10 cellular contexts compared by ENCODE assay signal in the genomic region with DNA sequence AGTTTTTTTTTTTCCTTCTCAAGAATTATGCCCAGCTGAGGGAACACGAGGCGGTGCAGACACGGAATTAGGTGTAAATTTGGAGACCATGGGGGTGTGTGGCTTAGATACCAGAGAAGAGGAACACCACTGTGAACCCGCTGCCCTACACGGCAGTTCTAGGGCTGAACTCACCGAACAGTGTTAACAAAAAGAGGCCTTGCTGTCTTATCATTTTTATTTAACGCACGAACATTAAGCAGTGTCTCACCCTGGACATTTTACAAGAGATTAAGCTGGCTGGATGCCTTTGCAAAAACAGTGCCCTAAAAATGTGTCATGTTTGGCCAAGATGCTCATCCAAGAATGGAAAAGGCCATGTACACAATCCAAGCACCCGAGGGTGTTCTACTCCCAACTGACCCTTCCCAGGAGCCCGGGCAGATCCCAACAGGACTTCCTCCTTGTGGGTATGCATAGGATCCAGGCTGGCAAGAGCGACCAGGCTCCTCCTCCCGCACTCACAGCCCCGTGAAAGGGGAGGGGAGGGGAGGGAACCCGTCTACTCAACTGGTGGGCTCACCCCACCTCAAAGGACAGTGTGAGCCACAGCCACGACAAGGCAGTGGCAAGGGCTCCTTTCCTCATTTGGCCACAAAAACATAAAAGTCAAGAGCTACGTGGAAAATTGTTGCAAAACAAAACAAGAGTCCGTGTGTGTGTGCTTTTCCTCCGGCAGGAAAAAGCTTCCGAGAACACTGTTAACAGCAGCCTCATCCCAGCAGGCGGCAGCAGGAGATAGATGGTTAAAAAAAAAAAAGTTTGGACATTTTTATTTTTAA. TPM values are rescaled to one million over a fixed set of nuclear protein-coding genes. Genes with fewer than 3 reads are reported as not detected.
DNase-seq lines count a peak whose midpoint lies in the region; ATAC-seq and TF ChIP-seq lines count a peak whose summit lies in the region.
"Had no signal": no experiment of that assay in that cellular context is flagged by ENCODE, and none has a peak within 500 bp of the region (broad histone marks: within the 10 kb centered on the region; RNA-seq: fewer than 3 reads in every experiment).

No MANE protein-coding gene starts in this region.

- WGBS in stomach, 5 donors: 48 to 64% (median 56%) methylated on average over 19 to 20 of the region's 20 CpGs

- H3K4me3 ChIP-seq in brain microvascular endothelial cell (ENCODE audit: low read depth, low read length) (peak overlapping the region; percentile 42), kidney epithelial cell (ENCODE audit: low read depth, low read length) (peak overlapping the region; percentile 19), stomach (peak overlapping the region; percentile 9 to 34 (median 24))
- H3K4me3 ChIP-seq: K562 had no signal

- TF ChIP-seq EP300 in stomach (IDR thresholded peaks at IDR 0.05): no peak

- no peaks in the 10 kb centered on the region for H3K36me3 Mint-ChIP-seq in HFFc6 (ENCODE audit: low read depth)
- H3K36me3 Mint-ChIP-seq in T-helper 2 cell treated with Interferon-gamma antibody and Interleukin-4, amounts not matched to agents 5 μg/mL and 100 μg/mL, for 36 hours (ENCODE audit: low read depth): no peaks in the 10 kb centered on the region

- peak; percentile 45 for DNase-seq in HFFc6
- no peak for DNase-seq in brain microvascular endothelial cell
- DNase-seq in kidney epithelial cell (ENCODE audit: low read depth): no peak
- no peak for DNase-seq in stomach
- DNase-seq in T-helper 2 cell treated with Interferon-gamma antibody and Interleukin-4, amounts not matched to agents 5 μg/mL and 100 μg/mL, for 36 hours (ENCODE audit: low spot score): no peak
- no peak for DNase-seq in activated CD8-positive, alpha-beta memory T cell treated with anti-CD3 and anti-CD28 coated beads, Interleukin-2, amount 50 U/mL, for 4 hours
- DNase-seq: activated CD4-positive, alpha-beta T cell treated with anti-CD3 and anti-CD28 coated beads, Interleukin-2, amount 10 ng/mL, durations not matched to agents 7 days and 5 days had no signal

- no peaks in the 10 kb centered on the region for H3K27me3 Mint-ChIP-seq in HFFc6 (ENCODE audit: insufficient read depth)
- H3K27me3 Mint-ChIP-seq in T-helper 2 cell treated with Interferon-gamma antibody and Interleukin-4, amounts not matched to agents 5 μg/mL and 100 μg/mL, for 36 hours (ENCODE audit: low read depth): peaks cover 2% of the 10 kb centered on the region

- in situ Hi-C loops in brain microvascular endothelial cell (cut with HindIII; ENCODE audit: low pct_ligation_motif_present, low sequenced_read_pairs): no loop called here

- no peak for ATAC-seq in HG03045 (IDR thresholded peaks at IDR 0.05; ENCODE audit: unreplicated experiment)
- ATAC-seq in HG03135 (IDR thresholded peaks at IDR 0.05; ENCODE audit: unreplicated experiment): no peak

- H3K4me1 ChIP-seq in stomach: peaks cover 0 to 41% (median 24%) of the 10 kb centered on the region in 4 donors

- TF ChIP-seq POLR2A in stomach (IDR thresholded peaks at IDR 0.05): no peak

- H3K27ac ChIP-seq in brain microvascular endothelial cell (peak overlapping the region; percentile 80), stomach (peak overlapping the region in 4 of 5 donors; percentile 29 to 78 (median 69))

- H3K27ac Mint-ChIP-seq in HFFc6: peak overlapping the region; percentile 96
- H3K27ac Mint-ChIP-seq in T-helper 2 cell treated with Interferon-gamma antibody and Interleukin-4, amounts not matched to agents 5 μg/mL and 100 μg/mL, for 36 hours: no peak overlapping the region

- peaks cover 33% of the 10 kb centered on the region for H3K4me1 Mint-ChIP-seq in HFFc6 (ENCODE audit: low read depth)
- peaks cover 22% of the 10 kb centered on the region for H3K4me1 Mint-ChIP-seq in T-helper 2 cell treated with Interferon-gamma antibody and Interleukin-4, amounts not matched to agents 5 μg/mL and 100 μg/mL, for 36 hours (ENCODE audit: low read depth)

- no peaks in the 10 kb centered on the region for H3K36me3 ChIP-seq in brain microvascular endothelial cell (replicated peaks)
- H3K36me3 ChIP-seq in kidney epithelial cell (ENCODE audit: control insufficient read depth, insufficient read depth, low read length): no peaks in the 10 kb centered on the region
- H3K36me3 ChIP-seq in stomach: no peaks in the 10 kb centered on the region

- TF ChIP-seq CTCF in HFFc6 (IDR thresholded peaks at IDR 0.05) (peak; percentile 77), brain microvascular endothelial cell (IDR thresholded peaks at IDR 0.05; ENCODE audit: low read depth, low read length, missing control alignments) (peak; percentile 71), kidney epithelial cell (IDR thresholded peaks at IDR 0.05; ENCODE audit: insufficient read depth, low read length, poor library complexity, severe bottlenecking) (peak; percentile 20), stomach (IDR thresholded peaks at IDR 0.05) (no peak)

- intact Hi-C loops in stomach (cut with DNase I; ENCODE audit: low total_unique reads): no loop called here

- no peaks in the 10 kb centered on the region for H3K9me3 Mint-ChIP-seq in HFFc6
- no peaks in the 10 kb centered on the region for H3K9me3 Mint-ChIP-seq in T-helper 2 cell treated with Interferon-gamma antibody and Interleukin-4, amounts not matched to agents 5 μg/mL and 100 μg/mL, for 36 hours
- H3K9me3 Mint-ChIP-seq: activated CD4-positive, alpha-beta T cell treated with anti-CD3 and anti-CD28 coated beads, Interleukin-2, amount 10 ng/mL, durations not matched to agents 7 days and 5 days had no signal

- H3K4me3 Mint-ChIP-seq in HFFc6: peak overlapping the region; percentile 86
- no peak overlapping the region for H3K4me3 Mint-ChIP-seq in T-helper 2 cell treated with Interferon-gamma antibody and Interleukin-4, amounts not matched to agents 5 μg/mL and 100 μg/mL, for 36 hours
- H3K4me3 Mint-ChIP-seq: activated CD4-positive, alpha-beta T cell treated with anti-CD3 and anti-CD28 coated beads, Interleukin-2, amount 10 ng/mL, durations not matched to agents 7 days and 5 days had no signal

- H3K9me3 ChIP-seq in stomach: no peaks in the 10 kb centered on the region

- no peaks in the 10 kb centered on the region for H3K27me3 ChIP-seq in brain microvascular endothelial cell (replicated peaks)
- H3K27me3 ChIP-seq in kidney epithelial cell (ENCODE audit: control insufficient read depth, insufficient read depth, low read length): no peaks in the 10 kb centered on the region
- no peaks in the 10 kb centered on the region for H3K27me3 ChIP-seq in stomach

RNA-seq across cellular contexts. Expression of gene C2CD2, which starts 20.3 kb away (rescaled TPM):
- total RNA-seq in HFFc6 (2021; fragmentation: NEBNext Ultra II Directional; extraction: Animal tissue kit (Norgen Biotek cat#: 25700)): 10 to 100 TPM; 14.4 to 19.9 (median 17.2) TPM
- 15.8 and 20.8 TPM in 2 replicates for total RNA-seq in kidney epithelial cell
- 10 to 100 TPM; 13.4 to 31.9 (median 18.7) TPM for total RNA-seq in stomach
- polyA plus RNA-seq in stomach: 1 to 10 TPM; 4.6 to 9.5 (median 6.1) TPM

RNA-seq across cellular contexts. Expression of gene PRDM15, which starts 54.3 kb away (rescaled TPM):
- total RNA-seq in HFFc6 (2021; fragmentation: NEBNext Ultra II Directional; extraction: Animal tissue kit (Norgen Biotek cat#: 25700)): 1 to 10 TPM; 3.4 to 4.9 (median 4.0) TPM
- total RNA-seq in kidney epithelial cell: 5.4 and 5.8 TPM in 2 replicates
- total RNA-seq in stomach: 10 to 100 TPM in 2 of 5 donors, 1 to 10 TPM in 3; 2.6 to 44.6 (median 10.0) TPM
- polyA plus RNA-seq in stomach: 1 to 10 TPM in 2 of 3 donors, under 1 TPM in 1; 0.92 to 2.6 (median 1.4) TPM

Comparison
In these comparisons a context has a peak if more than half of its experiments do, and no peak if none do; other contexts are left out.
1. CTCF ChIP-seq: peak in HFFc6 (single experiment), brain microvascular endothelial cell (single experiment) and kidney epithelial cell (single experiment); none in stomach (0 of 7).
2. Peak in every context shown above with its lines, with median percentiles within 50 percentile points of each other: H3K4me3 ChIP-seq.